Comparison of ENCODE assay signal across 7 cellular contexts in genomic region chr17:28874750-28875149, GRCh38.
"Had no signal": no experiment of that assay in that cellular context is flagged by ENCODE, and none has a peak within 500 bp of the region (broad histone marks: within the 10 kb centered on the region; RNA-seq: fewer than 3 reads in every experiment).

No MANE protein-coding gene starts in this region.

- ATAC-seq: GM23338, HepG2 had no signal

- H3K4me3 ChIP-seq: GM23338 had no signal

- DNase-seq: H9, HCEC 1CT had no signal

- FAIRE-seq: H1, H54, HepG2 had no signal

- H3K4me2 ChIP-seq: GM23338 had no signal

- H2AFZ ChIP-seq: GM23338 had no signal

- H3K27ac ChIP-seq: HL-60 had no signal
